6 cellular contexts compared by ENCODE assay signal in genomic region chrX:47644557-47645091, GRCh38.
DNase-seq lines count a peak whose midpoint lies in the region; ATAC-seq lines count a peak whose summit lies in the region.

No MANE protein-coding gene starts in this region.

- no peak for ATAC-seq in GM21526 (IDR thresholded peaks at IDR 0.05; ENCODE audit: low FRiP score, unreplicated experiment)

- DNase-seq in AG20443 (ENCODE audit: low spot score) (peak; percentile 47), MV-4-11 (lab: John Stamatoyannopoulos, UW) (peak; percentile 14), fibroblast of peridontal ligament (ENCODE audit: extremely low read depth) (peak; percentile 43), GM19238 (ENCODE audit: insufficient read length, low spot score) (no peak), middle frontal gyrus (ENCODE audit: extremely low spot score, low spot score) (no peak)

Comparison
In these comparisons a context has a peak if more than half of its experiments do, and no peak if none do; other contexts are left out.
1. DNase-seq: peak in AG20443 (single experiment), MV-4-11 (single experiment) and fibroblast of peridontal ligament (single experiment); none in GM19238 (single experiment) and middle frontal gyrus (single experiment).